23 cellular contexts compared by ENCODE assay signal in the genomic region with DNA sequence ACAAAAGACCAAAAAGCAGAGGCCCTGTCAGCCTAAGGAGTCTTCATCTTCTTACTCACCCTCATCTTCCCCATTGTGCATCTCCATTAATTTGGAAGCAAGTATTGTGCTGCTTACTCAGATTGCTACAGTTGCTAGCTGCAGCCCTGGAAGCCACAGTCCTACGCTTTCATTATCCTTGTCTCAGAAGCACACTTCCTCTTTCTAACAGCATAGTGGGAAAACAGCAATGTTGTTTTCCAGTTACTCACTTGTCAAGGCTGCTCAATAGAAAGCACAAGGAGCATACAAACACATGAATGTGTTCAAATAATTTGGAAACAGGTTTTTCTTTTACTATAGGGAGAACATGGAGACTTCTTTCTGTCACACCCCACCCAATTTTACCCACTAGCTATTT.
"Had no signal": no experiment of that assay in that cellular context is flagged by ENCODE, and none has a peak within 500 bp of the region (broad histone marks: within the 10 kb centered on the region; RNA-seq: fewer than 3 reads in every experiment).

No MANE protein-coding gene starts in this region.

- H3K36me3 ChIP-seq: neural progenitor cell, sigmoid colon, vagina had no signal

- H3K27ac ChIP-seq: neural progenitor cell, sigmoid colon, testis, vagina had no signal

- H3K27me3 ChIP-seq: sigmoid colon, testis, vagina had no signal

- H3K9ac ChIP-seq: neural progenitor cell had no signal

- H3K9me3 ChIP-seq: testis, vagina had no signal

- H3K4me1 ChIP-seq: neural progenitor cell, sigmoid colon, testis, vagina had no signal

- ATAC-seq: activated CD4-positive, CD25-positive, alpha-beta regulatory T cell treated with anti-CD3 and anti-CD28 coated beads, Interleukin-2, amount 50 U/mL, for 24 hours; activated CD8-positive, alpha-beta memory T cell treated with anti-CD3 and anti-CD28 coated beads, Interleukin-2, amount 10 ng/mL, durations not matched to agents 7 days and 5 days; activated CD8-positive, alpha-beta T cell treated with anti-CD3 and anti-CD28 coated beads for 36 hours; activated naive CD8-positive, alpha-beta T cell treated with anti-CD3 and anti-CD28 coated beads, Interleukin-2, amount 50 U/mL, for 24 hours; left lobe of liver; naive thymus-derived CD4-positive, alpha-beta T cell; stimulated activated naive B cell treated with anti-CD40 and anti-IgM and Interleukin-4, amounts not matched to agents 10 μg/mL and 1 μg/mL and 100 μg/mL, for 72 hours had no signal

- DNase-seq: activated CD4-positive, alpha-beta T cell treated with anti-CD3 and anti-CD28 coated beads, Interleukin-2, amount 10 ng/mL, durations not matched to agents 24 days and 14 days; activated CD8-positive, alpha-beta memory T cell treated with anti-CD3 and anti-CD28 coated beads, Interleukin-2, amount 10 ng/mL, durations not matched to agents 7 days and 5 days; activated CD8-positive, alpha-beta T cell treated with anti-CD3 and anti-CD28 coated beads for 36 hours; activated effector memory CD4-positive, alpha-beta T cell treated with anti-CD3 and anti-CD28 coated beads, Interleukin-2, amount 50 U/mL, for 16 hours; activated naive CD4-positive, alpha-beta T cell treated with anti-CD3 and anti-CD28 coated beads, Interleukin-2, amount 50 U/mL, for 16 hours; activated naive CD8-positive, alpha-beta T cell treated with anti-CD3 and anti-CD28 coated beads, Interleukin-2, amount 50 U/mL, for 24 hours; activated T-cell treated with anti-CD3 and anti-CD28 coated beads for 4 hours; effector CD4-positive, alpha-beta T cell; erythroblast; foreskin fibroblast; kidney; naive thymus-derived CD4-positive, alpha-beta T cell; retina; sigmoid colon; stimulated activated CD4-positive, alpha-beta T cell treated with anti-CD3 and anti-CD28 coated beads, Interleukin-2, amount 100 ng/mL, for 48 hours; stimulated activated CD8-positive, alpha-beta memory T cell treated with anti-CD3 and anti-CD28 coated beads, Interleukin-4, amount 100 ng/mL, for 48 hours; stimulated activated naive B cell treated with anti-CD40 and anti-IgM and Interleukin-4, amounts not matched to agents 10 μg/mL and 1 μg/mL and 100 μg/mL, for 72 hours; testis had no signal

- H3K4me3 ChIP-seq: lung, neural progenitor cell, sigmoid colon, testis, vagina had no signal
